1 cellular context compared by ENCODE assay signal in genomic region chr20:13644010-13644409, GRCh38.
TF ChIP-seq lines count a peak whose summit lies in the region.

No MANE protein-coding gene starts in this region.

TF ChIP-seq in GM23338, 12 proteins besides CTCF, POLR2A, EP300 and RAD21 (continued from another document):
- TF ChIP-seq ZNF331 (CRISPR knock-in tag; IDR thresholded peaks at IDR 0.05; ENCODE audit: low read depth) = no peak
- TF ChIP-seq ETS1 (IDR thresholded peaks at IDR 0.05) = no peak
